ENCODE assay signal across 18 cellular contexts in genomic region chr16:65525743-65526142, GRCh38.
"Had no signal": no experiment of that assay in that cellular context is flagged by ENCODE, and none has a peak within 500 bp of the region (broad histone marks: within the 10 kb centered on the region; RNA-seq: fewer than 3 reads in every experiment).

No MANE protein-coding gene starts in this region.

- H3K36me3 Mint-ChIP-seq: activated naive CD8-positive, alpha-beta T cell; natural killer cell had no signal

- H3K4me3 Mint-ChIP-seq: activated naive CD8-positive, alpha-beta T cell; natural killer cell had no signal

- H3K9me3 ChIP-seq: adrenal gland, ascending aorta, gastrocnemius medialis, pancreas, testis, vagina had no signal

- H3K4me3 ChIP-seq: adrenal gland, ascending aorta, gastrocnemius medialis, pancreas, testis, vagina had no signal

- DNase-seq: activated CD4-positive, alpha-beta T cell treated with anti-CD3 and anti-CD28 coated beads for 1 hour; activated T-cell treated with anti-CD3 and anti-CD28 coated beads, Interleukin-2, amount 50 U/mL, for 1 hour; cerebellar nuclear complex; dermis blood vessel endothelial cell; effector CD8-positive, alpha-beta T cell; gastrocnemius medialis; left cardiac atrium; midbrain; natural killer cell; pancreas; stimulated activated CD4-positive, alpha-beta T cell treated with anti-CD3 and anti-CD28 coated beads, Interleukin-2, amount 100 ng/mL, for 48 hours; stimulated activated naive CD4-positive, alpha-beta T cell; testis; trophoblast cell had no signal

- H3K4me1 Mint-ChIP-seq: natural killer cell had no signal

- H3K27ac ChIP-seq: adrenal gland, gastrocnemius medialis, pancreas, vagina had no signal

- H3K4me1 ChIP-seq: adrenal gland, gastrocnemius medialis, pancreas, vagina had no signal

- H3K27ac Mint-ChIP-seq: activated naive CD8-positive, alpha-beta T cell; natural killer cell had no signal

- H3K36me3 ChIP-seq: adrenal gland, ascending aorta, gastrocnemius medialis, pancreas, vagina had no signal

- H3K27me3 Mint-ChIP-seq: activated naive CD8-positive, alpha-beta T cell had no signal

- H3K27me3 ChIP-seq: adrenal gland, ascending aorta, gastrocnemius medialis, pancreas, testis, vagina had no signal
